Comparison of ENCODE assay signal across 8 cellular contexts in genomic region chr11:5600374-5600851, GRCh38. TPM values are rescaled to one million over a fixed set of nuclear protein-coding genes. Genes with fewer than 3 reads are reported as not detected.
DNase-seq lines count a peak whose midpoint lies in the region; ATAC-seq, FAIRE-seq and TF ChIP-seq lines count a peak whose summit lies in the region.

No MANE protein-coding gene starts in this region.

- H3K36me3 Mint-ChIP-seq in activated CD4-positive, alpha-beta memory T cell treated with anti-CD3 and anti-CD28 coated beads for 36 hours = no peaks in the 10 kb centered on the region
- no peaks in the 10 kb centered on the region for H3K36me3 Mint-ChIP-seq in stimulated activated effector memory CD8-positive, alpha-beta T cell treated with anti-CD3 and anti-CD28 coated beads, Interleukin-12 subunit alpha, Interleukin-12 subunit beta, amount 100 ng/mL, for 72 hours

- H3K27ac Mint-ChIP-seq in activated CD4-positive, alpha-beta memory T cell treated with anti-CD3 and anti-CD28 coated beads for 36 hours = no peak overlapping the region
- H3K27ac Mint-ChIP-seq in stimulated activated effector memory CD8-positive, alpha-beta T cell treated with anti-CD3 and anti-CD28 coated beads, Interleukin-12 subunit alpha, Interleukin-12 subunit beta, amount 100 ng/mL, for 72 hours = no peak overlapping the region

- no peak overlapping the region for H3K4me3 Mint-ChIP-seq in activated CD4-positive, alpha-beta memory T cell treated with anti-CD3 and anti-CD28 coated beads for 36 hours
- no peak overlapping the region for H3K4me3 Mint-ChIP-seq in stimulated activated effector memory CD8-positive, alpha-beta T cell treated with anti-CD3 and anti-CD28 coated beads, Interleukin-12 subunit alpha, Interleukin-12 subunit beta, amount 100 ng/mL, for 72 hours

- peak overlapping the region; percentile 53 for H3K4me2 ChIP-seq in endothelial cell of umbilical vein (ENCODE audit: insufficient read depth, low read length)

- H3K4me1 ChIP-seq in endothelial cell of umbilical vein (ENCODE audit: control insufficient read depth, extremely low read depth, insufficient read depth, low read length) (peaks cover 9% of the 10 kb centered on the region), muscle layer of colon (ENCODE audit: insufficient read depth, low read length) (peaks cover 33% of the 10 kb centered on the region)

- FAIRE-seq in endothelial cell of umbilical vein (lab: Jason Lieb, UNC) = peak; percentile 98

- H3K4me3 ChIP-seq in endothelial cell of umbilical vein (replicated peaks in 1 of 3; ENCODE audit: insufficient read depth in 1 of 3, low read depth in 1 of 3, low read length in 3 of 3) (no peak overlapping the region), muscle layer of colon (ENCODE audit: low read depth in 1 of 2, low read length in 2 of 2) (no peak overlapping the region)

- no peaks in the 10 kb centered on the region for H3K27me3 ChIP-seq in endothelial cell of umbilical vein (ENCODE audit: control insufficient read depth in 2 of 2, insufficient read depth in 2 of 2, low read length in 2 of 2)
- H3K27me3 ChIP-seq in muscle layer of colon (ENCODE audit: control insufficient read depth in 1 of 2, insufficient read depth in 2 of 2, low read length in 2 of 2) = no peaks in the 10 kb centered on the region

- TF ChIP-seq CTCF in endothelial cell of umbilical vein (IDR thresholded peaks at IDR 0.05; ENCODE audit: extremely low read depth in 1 of 2, insufficient read depth in 1 of 2, low read depth in 1 of 2, low read length in 2 of 2) = peak; percentile 79 to 94

- H3K9me3 ChIP-seq in endothelial cell of umbilical vein (replicated peaks; ENCODE audit: control insufficient read depth, insufficient read depth, low read length) = no peaks in the 10 kb centered on the region
- no peaks in the 10 kb centered on the region for H3K9me3 ChIP-seq in muscle layer of colon (ENCODE audit: low read length)

- peaks cover 8% of the 10 kb centered on the region for H3K4me1 Mint-ChIP-seq in activated CD4-positive, alpha-beta memory T cell treated with anti-CD3 and anti-CD28 coated beads for 36 hours (ENCODE audit: low read depth)
- H3K4me1 Mint-ChIP-seq in stimulated activated effector memory CD8-positive, alpha-beta T cell treated with anti-CD3 and anti-CD28 coated beads, Interleukin-12 subunit alpha, Interleukin-12 subunit beta, amount 100 ng/mL, for 72 hours = peaks cover 5% of the 10 kb centered on the region

- H3K9me3 Mint-ChIP-seq in activated CD4-positive, alpha-beta memory T cell treated with anti-CD3 and anti-CD28 coated beads for 36 hours = no peaks in the 10 kb centered on the region
- H3K9me3 Mint-ChIP-seq in stimulated activated effector memory CD8-positive, alpha-beta T cell treated with anti-CD3 and anti-CD28 coated beads, Interleukin-12 subunit alpha, Interleukin-12 subunit beta, amount 100 ng/mL, for 72 hours = no peaks in the 10 kb centered on the region

- H3K9ac ChIP-seq in endothelial cell of umbilical vein (replicated peaks; ENCODE audit: extremely low read depth, insufficient read depth, low read length) (peak overlapping the region; percentile 46), muscle layer of colon (ENCODE audit: low read length) (no peak overlapping the region)

- CTCF ChIA-PET in activated CD4-positive, alpha-beta memory T cell treated with anti-CD3 and anti-CD28 coated beads for 36 hours (lab: Charles Lee) = interaction anchor here (0.6 to 2.4 kb wide), 15 partner anchors 9 to 447 kb away, joined by 3 to 13 read pairs (median 4); partner anchors contain the start of genes TRIM22 and TRIM5
- CTCF ChIA-PET in endothelial cell of umbilical vein (lab: Charles Lee) = interaction anchor here (0.7 to 3.2 kb wide), 18 partner anchors 10 to 291 kb away, joined by 3 to 20 read pairs (median 8); partner anchors contain the start of genes TRIM22, TRIM34 and TRIM5

- H4K20me1 ChIP-seq in endothelial cell of umbilical vein (replicated peaks; ENCODE audit: control insufficient read depth, extremely low read depth, insufficient read depth, low read length) = no peaks in the 10 kb centered on the region

- peaks cover 8% of the 10 kb centered on the region for H3K27me3 Mint-ChIP-seq in activated CD4-positive, alpha-beta memory T cell treated with anti-CD3 and anti-CD28 coated beads for 36 hours

- DNase-seq in AG08395 (ENCODE audit: low spot score) (peak; percentile 62), NCI-H226 (peak; percentile 43), endothelial cell of umbilical vein (ENCODE audit: low read depth, low spot score) (peak; percentile 91)
- peak; percentile 72 for DNase-seq in activated CD4-positive, alpha-beta memory T cell treated with anti-CD3 and anti-CD28 coated beads for 36 hours
- peak; percentile 9 to 55 for DNase-seq in stimulated activated effector memory CD8-positive, alpha-beta T cell treated with anti-CD3 and anti-CD28 coated beads, Interleukin-12 subunit alpha, Interleukin-12 subunit beta, amount 100 ng/mL, for 72 hours (ENCODE audit: low spot score in 2 of 2)

- TF ChIP-seq POLR2A in GM18505 (IDR thresholded peaks at IDR 0.05; ENCODE audit: borderline replicate concordance, extremely low read depth, insufficient read depth, insufficient read length) (no peak), endothelial cell of umbilical vein (IDR thresholded peaks at IDR 0.05; ENCODE audit: low read depth, low read length) (no peak)

- H3K27ac ChIP-seq in endothelial cell of umbilical vein (ENCODE audit: insufficient read depth, low read depth, low read length) (peak overlapping the region; percentile 32), muscle layer of colon (ENCODE audit: low read depth, low read length) (peak overlapping the region; percentile 61)

- no peaks in the 10 kb centered on the region for H3K36me3 ChIP-seq in endothelial cell of umbilical vein (ENCODE audit: control insufficient read depth in 2 of 2, extremely low read depth in 1 of 2, insufficient read depth in 2 of 2, low read length in 2 of 2)
- no peaks in the 10 kb centered on the region for H3K36me3 ChIP-seq in muscle layer of colon (ENCODE audit: insufficient read depth, low read length)

- POLR2A ChIA-PET in activated CD4-positive, alpha-beta memory T cell treated with anti-CD3 and anti-CD28 coated beads for 36 hours (lab: Charles Lee) = no interaction called here
- POLR2A ChIA-PET in endothelial cell of umbilical vein (lab: Charles Lee) = no interaction called here

- intact Hi-C loops in activated CD4-positive, alpha-beta memory T cell treated with anti-CD3 and anti-CD28 coated beads for 36 hours (cut with micrococcal nuclease) = loop anchor here (1.0 to 5.0 kb wide), 4 partner anchors 85 to 292 kb away; partner anchors contain the start of genes OR52E5, OR52N2 and TRIM5
- intact Hi-C loops in endothelial cell of umbilical vein (cut with micrococcal nuclease) = loop anchor here (1.0 to 2.0 kb wide), 6 partner anchors 20 to 208 kb away; partner anchors contain the start of genes OR52N2, TRIM34 and TRIM5

- ATAC-seq in GM18505 (IDR thresholded peaks at IDR 0.05; ENCODE audit: unreplicated experiment) (peak; percentile 77), HG02885 (IDR thresholded peaks at IDR 0.05; ENCODE audit: poor library complexity, unreplicated experiment) (peak; percentile 97)
- peak; percentile 84 for ATAC-seq in stimulated activated effector memory CD8-positive, alpha-beta T cell treated with anti-CD3 and anti-CD28 coated beads, Interleukin-12 subunit alpha, Interleukin-12 subunit beta, amount 100 ng/mL, for 72 hours

- H3K79me2 ChIP-seq in endothelial cell of umbilical vein (ENCODE audit: control insufficient read depth, insufficient read depth, low read length) = no peaks in the 10 kb centered on the region

- peak overlapping the region; percentile 96 for H2AFZ ChIP-seq in endothelial cell of umbilical vein (ENCODE audit: low read depth, low read length)

- BruUV-seq in endothelial cell of umbilical vein (replicated peaks; lab: Mats Ljungman, UMichigan) = no TSS peak

- H3K9me1 ChIP-seq in endothelial cell of umbilical vein (replicated peaks; ENCODE audit: control insufficient read depth, extremely low read depth, insufficient read depth, low read length) = no peaks in the 10 kb centered on the region

- dilution Hi-C loops in endothelial cell of umbilical vein (cut with MboI; ENCODE audit: extremely low pct_ligation_motif_present, low sequenced_read_pairs) = no loop called here

RNA-seq across cellular contexts. Expression of gene TRIM6, which starts 4.0 kb away (rescaled TPM):
- total RNA-seq in activated CD4-positive, alpha-beta memory T cell treated with anti-CD3 and anti-CD28 coated beads for 36 hours = under 1 TPM; 0.74 to 0.97 TPM
- 4.8 and 5.6 TPM in 2 replicates for total RNA-seq in endothelial cell of umbilical vein
- 3.3 and 3.9 TPM in 2 replicates for polyA plus RNA-seq in endothelial cell of umbilical vein
- polyA plus RNA-seq in endothelial cell of umbilical vein (2011; cell fraction: cytosol; rRNA removed) = 2.5 TPM in 2 replicates
- polyA plus RNA-seq in endothelial cell of umbilical vein (2011; cell fraction: nucleus; rRNA removed) = 2.7 and 3.6 TPM in 2 replicates
- polyA plus RNA-seq in endothelial cell of umbilical vein (2012) = 2.6 and 4.9 TPM in 2 replicates
- polyA minus RNA-seq in endothelial cell of umbilical vein = 2.6 and 2.9 TPM in 2 replicates
- not detected for polyA minus RNA-seq in endothelial cell of umbilical vein (2011; cell fraction: cytosol; rRNA and poly(A)+ RNA removed)
- polyA minus RNA-seq in endothelial cell of umbilical vein (2011; cell fraction: nucleus; rRNA and poly(A)+ RNA removed) = 1.1 and 1.5 TPM in 2 replicates

RNA-seq across cellular contexts. Expression of gene OR52B6, which starts 19.7 kb away (rescaled TPM):
- not detected for total RNA-seq in activated CD4-positive, alpha-beta memory T cell treated with anti-CD3 and anti-CD28 coated beads for 36 hours
- not detected in 2 replicates for total RNA-seq in endothelial cell of umbilical vein
- polyA plus RNA-seq in endothelial cell of umbilical vein = not detected in 2 replicates
- polyA plus RNA-seq in endothelial cell of umbilical vein (2011; cell fraction: cytosol; rRNA removed) = not detected in 2 replicates
- not detected in 2 replicates for polyA plus RNA-seq in endothelial cell of umbilical vein (2011; cell fraction: nucleus; rRNA removed)
- not detected in 2 replicates for polyA plus RNA-seq in endothelial cell of umbilical vein (2012)
- not detected in 2 replicates for polyA minus RNA-seq in endothelial cell of umbilical vein
- polyA minus RNA-seq in endothelial cell of umbilical vein (2011; cell fraction: cytosol; rRNA and poly(A)+ RNA removed) = not detected
- polyA minus RNA-seq in endothelial cell of umbilical vein (2011; cell fraction: nucleus; rRNA and poly(A)+ RNA removed) = not detected in 2 replicates

RNA-seq across cellular contexts. Expression of gene TRIM34, which starts 24.4 kb away (rescaled TPM):
- total RNA-seq in activated CD4-positive, alpha-beta memory T cell treated with anti-CD3 and anti-CD28 coated beads for 36 hours = 10 to 100 TPM in 1 of 2 experiments, 1 to 10 TPM in 1; 9.6 to 11.9 TPM
- 5.2 and 6.7 TPM in 2 replicates for total RNA-seq in endothelial cell of umbilical vein
- 14.6 and 15.2 TPM in 2 replicates for polyA plus RNA-seq in endothelial cell of umbilical vein
- polyA plus RNA-seq in endothelial cell of umbilical vein (2011; cell fraction: cytosol; rRNA removed) = 8.1 and 9.2 TPM in 2 replicates
- polyA plus RNA-seq in endothelial cell of umbilical vein (2011; cell fraction: nucleus; rRNA removed) = 17.1 and 21.1 TPM in 2 replicates
- 8.1 and 11.7 TPM in 2 replicates for polyA plus RNA-seq in endothelial cell of umbilical vein (2012)
- 14.6 and 17.7 TPM in 2 replicates for polyA minus RNA-seq in endothelial cell of umbilical vein
- 0.82 TPM for polyA minus RNA-seq in endothelial cell of umbilical vein (2011; cell fraction: cytosol; rRNA and poly(A)+ RNA removed)
- 5.2 and 6.9 TPM in 2 replicates for polyA minus RNA-seq in endothelial cell of umbilical vein (2011; cell fraction: nucleus; rRNA and poly(A)+ RNA removed)

RNA-seq across cellular contexts. Expression of gene OR52H1, which starts 52.1 kb away (rescaled TPM):
- not detected for total RNA-seq in activated CD4-positive, alpha-beta memory T cell treated with anti-CD3 and anti-CD28 coated beads for 36 hours
- not detected in 2 replicates for total RNA-seq in endothelial cell of umbilical vein
- polyA plus RNA-seq in endothelial cell of umbilical vein = 0.30 and 0.33 TPM in 2 replicates
- polyA plus RNA-seq in endothelial cell of umbilical vein (2011; cell fraction: cytosol; rRNA removed) = not detected in 2 replicates
- 0.61 and 1.6 TPM in 2 replicates for polyA plus RNA-seq in endothelial cell of umbilical vein (2011; cell fraction: nucleus; rRNA removed)
- polyA plus RNA-seq in endothelial cell of umbilical vein (2012) = not detected in 2 replicates
- 6.0 and 10.7 TPM in 2 replicates for polyA minus RNA-seq in endothelial cell of umbilical vein
- polyA minus RNA-seq in endothelial cell of umbilical vein (2011; cell fraction: cytosol; rRNA and poly(A)+ RNA removed) = not detected
- polyA minus RNA-seq in endothelial cell of umbilical vein (2011; cell fraction: nucleus; rRNA and poly(A)+ RNA removed) = 5.0 and 5.4 TPM in 2 replicates

Comparison
In these comparisons a context has a peak if more than half of its experiments do, and no peak if none do; other contexts are left out.
1. DNase-seq: peak in every context shown above with its lines; median percentile 91 in endothelial cell of umbilical vein; 72 in activated CD4-positive, alpha-beta memory T cell treated with anti-CD3 and anti-CD28 coated beads for 36 hours; 62 in AG08395; 43 in NCI-H226; 32 in stimulated activated effector memory CD8-positive, alpha-beta T cell treated with anti-CD3 and anti-CD28 coated beads, Interleukin-12 subunit alpha, Interleukin-12 subunit beta, amount 100 ng/mL, for 72 hours.